In the genomic region with DNA sequence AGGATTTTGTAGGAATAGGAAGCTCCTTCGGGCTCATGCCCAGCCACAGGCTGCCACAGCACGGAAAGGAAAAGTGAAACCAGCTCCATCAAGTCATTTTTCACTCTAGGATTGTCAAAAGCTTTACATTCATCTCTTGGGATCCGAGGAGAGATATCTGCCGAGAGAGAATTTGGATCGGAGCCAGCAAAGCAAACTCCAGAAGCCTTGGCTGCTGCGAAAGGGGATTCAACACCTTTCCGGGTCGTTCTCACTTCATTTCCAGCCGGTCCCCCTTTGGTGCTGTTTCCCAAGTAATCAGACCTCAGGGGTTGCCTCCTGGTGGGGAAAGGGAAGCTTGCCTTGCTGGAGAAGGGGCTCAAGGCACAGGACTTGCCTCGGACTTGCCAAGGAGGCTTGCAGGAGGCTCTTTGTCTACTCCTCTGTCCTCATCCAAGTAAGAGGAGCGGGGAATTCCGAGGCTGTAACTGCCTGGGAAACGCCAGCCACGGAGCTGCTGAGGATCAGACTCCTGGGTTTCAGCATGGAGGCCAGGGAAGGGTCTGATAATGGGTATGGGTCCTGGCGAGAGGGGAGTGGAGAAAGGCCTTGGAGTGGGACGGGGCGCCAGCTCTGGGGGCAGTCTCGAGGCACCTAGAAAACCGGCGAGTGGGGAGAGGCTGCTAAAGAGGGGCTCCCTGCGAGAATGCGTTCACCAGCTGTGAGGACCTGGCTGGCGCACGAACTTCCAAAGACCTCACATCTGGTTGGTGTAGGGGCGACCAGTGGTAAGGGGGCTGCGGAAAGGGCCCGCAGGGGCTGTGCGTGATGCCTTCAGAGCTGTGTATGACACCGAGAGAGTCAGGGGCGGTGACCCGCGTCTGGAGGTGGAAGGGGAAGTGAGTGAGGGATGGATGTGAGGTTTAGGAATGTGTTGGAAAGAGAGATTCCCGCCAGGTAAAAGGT, we compare ENCODE assay signal across 8 cellular contexts. TPM values are rescaled to one million over a fixed set of nuclear protein-coding genes. Genes with fewer than 3 reads are reported as not detected.
DNase-seq lines count a peak whose midpoint lies in the region; ATAC-seq and TF ChIP-seq lines count a peak whose summit lies in the region.

No MANE protein-coding gene starts in this region.

- CTCF ChIA-PET in BJ (lab: Yijun Ruan, JAX) = interaction anchor here (0.8 to 1.4 kb wide), 5 partner anchors 37 to 90 kb away, joined by 3 to 5 read pairs (median 3); no protein-coding TSS in a partner anchor

- peak overlapping the region; percentile 59 for H3K4me3 ChIP-seq in BJ (ENCODE audit: low read depth, low read length)
- peak overlapping the region; percentile 86 to 93 for H3K4me3 ChIP-seq in duodenal mucosa (ENCODE audit: low read depth in 1 of 2, low read length in 2 of 2)
- peak overlapping the region; percentile 51 to 65 (median 63) for H3K4me3 ChIP-seq in right lobe of liver

- DNase-seq in BJ (ENCODE audit: low read depth) = no peak
- peak; percentile 51 for DNase-seq in HCEC 1CT
- DNase-seq in T-helper 17 cell = no peak
- DNase-seq in right lobe of liver = peak in 1 of 3 donors; percentile 33
- peak; percentile 15 for DNase-seq in stimulated activated naive CD8-positive, alpha-beta T cell treated with anti-CD3 and anti-CD28 coated beads, Interleukin-15, Interleukin-2, amounts not matched to agents 100 U/mL and 50 U/mL, for 24 hours
- DNase-seq in midbrain (lab: John Stamatoyannopoulos, UW) = no peak

- peak overlapping the region; percentile 79 to 91 for H3K9ac ChIP-seq in duodenal mucosa (ENCODE audit: low read depth in 1 of 2, low read length in 2 of 2)

- H3K27me3 Mint-ChIP-seq in T-helper 17 cell = peaks cover 30% of the 10 kb centered on the region

- peak overlapping the region; percentile 86 for H3K27ac Mint-ChIP-seq in T-helper 17 cell

- under 1% methylated on average over 30 of the region's 33 CpGs for WGBS in right lobe of liver (ENCODE audit: insufficient coverage, low coverage, low lambda C conversion rate, missing lambda C conversion rate)

- H3K4me1 ChIP-seq in duodenal mucosa (ENCODE audit: control insufficient read depth in 1 of 2, insufficient read depth in 2 of 2, low read length in 2 of 2) (peaks cover 0 to 11% of the 10 kb centered on the region in 2 donors), right lobe of liver (peaks cover 0 to 9% (median 0%) of the 10 kb centered on the region in 4 donors)

- TF ChIP-seq POLR2A in right lobe of liver (IDR thresholded peaks at IDR 0.05) = no peak

- H3K9me3 ChIP-seq in T-helper 17 cell (ENCODE audit: control insufficient read depth, low read length, poor library complexity, severe bottlenecking) = no peaks in the 10 kb centered on the region
- no peaks in the 10 kb centered on the region for H3K9me3 ChIP-seq in duodenal mucosa (ENCODE audit: control insufficient read depth in 1 of 2, low read length in 2 of 2)
- H3K9me3 ChIP-seq in right lobe of liver = no peaks in the 10 kb centered on the region

- H3K27me3 ChIP-seq in BJ (ENCODE audit: control insufficient read depth, insufficient read depth, low read length) (peaks cover 6% of the 10 kb centered on the region), duodenal mucosa (ENCODE audit: control insufficient read depth in 1 of 2, insufficient read depth in 2 of 2, low read length in 2 of 2) (no peaks in the 10 kb centered on the region), right lobe of liver (no peaks in the 10 kb centered on the region)

- H3K4me1 Mint-ChIP-seq in T-helper 17 cell = peaks cover 24% of the 10 kb centered on the region

- H3K36me3 ChIP-seq in BJ (ENCODE audit: control insufficient read depth, insufficient read depth, low read length) (no peaks in the 10 kb centered on the region), duodenal mucosa (ENCODE audit: control insufficient read depth in 1 of 2, insufficient read depth in 2 of 2, low read length in 2 of 2) (peaks cover 0 to 4% of the 10 kb centered on the region in 2 donors), right lobe of liver (no peaks in the 10 kb centered on the region)

- POLR2A ChIA-PET in BJ (lab: Charles Lee) = interaction anchor here (0.6 to 0.8 kb wide), 2 partner anchors 17 to 94 kb away, joined by 3 read pairs; no protein-coding TSS in a partner anchor

- TF ChIP-seq CTCF in BJ (IDR thresholded peaks at IDR 0.05; ENCODE audit: insufficient read depth, low read depth, low read length) = peak; percentile 26; the same call in 1 of the 2 replicates
- no peak for TF ChIP-seq CTCF in right lobe of liver (IDR thresholded peaks at IDR 0.05)

- peak overlapping the region; percentile 11 for H3K27ac ChIP-seq in duodenal mucosa (ENCODE audit: low read depth, low read length)
- H3K27ac ChIP-seq in right lobe of liver = peak overlapping the region in 2 of 3 donors; percentile 1 to 36

- ATAC-seq in T-helper 17 cell (peak; percentile 56), right lobe of liver (peak; percentile 55 to 60 (median 56)), HG03025 (IDR thresholded peaks at IDR 0.05; ENCODE audit: low FRiP score, unreplicated experiment) (no peak)
- no peak for ATAC-seq in stimulated activated naive CD8-positive, alpha-beta T cell treated with anti-CD3 and anti-CD28 coated beads, Interleukin-15, Interleukin-2, amounts not matched to agents 100 U/mL and 50 U/mL, for 24 hours

- H3K4me3 Mint-ChIP-seq in T-helper 17 cell = peak overlapping the region; percentile 100

- H3K36me3 Mint-ChIP-seq in T-helper 17 cell (ENCODE audit: low read depth) = peaks cover 4% of the 10 kb centered on the region

- intact Hi-C loops in right lobe of liver (cut with DNase I) = no loop called here

RNA-seq across cellular contexts. Expression of gene ETV7, which starts 0.7 kb away (rescaled TPM):
- polyA plus RNA-seq in BJ (2011; rRNA removed) = 1.4 and 1.8 TPM in 2 replicates
- polyA minus RNA-seq in BJ (2011; rRNA and poly(A)+ RNA removed) = 0.46 and 1.1 TPM in 2 replicates
- total RNA-seq in T-helper 17 cell (1 to 10 TPM in 1 of 2 donors, under 1 TPM in 1; 0.37 to 2.6 TPM), right lobe of liver (1 to 10 TPM in 1 of 6 experiments, under 1 TPM in 4, not detected in 1; 0.19 to 4.6 (median 0.55) TPM)

RNA-seq across cellular contexts. Expression of gene BNIP5, which starts 50.1 kb away (rescaled TPM):
- polyA plus RNA-seq in BJ (2011; rRNA removed) = not detected in 2 replicates
- polyA minus RNA-seq in BJ (2011; rRNA and poly(A)+ RNA removed) = not detected in 2 replicates
- total RNA-seq in T-helper 17 cell (not detected), right lobe of liver (not detected)

RNA-seq across cellular contexts. Expression of gene PXT1, which starts 55.9 kb away (rescaled TPM):
- polyA plus RNA-seq in BJ (2011; rRNA removed) = 0.04 TPM in 1 of 2 replicates, not detected in the other
- polyA minus RNA-seq in BJ (2011; rRNA and poly(A)+ RNA removed) = not detected in 2 replicates
- total RNA-seq in T-helper 17 cell (under 1 TPM; 0.30 to 0.60 TPM), right lobe of liver (under 1 TPM in 1 of 6 experiments, not detected in 5; 0.11 TPM)

RNA-seq across cellular contexts. Expression of gene KCTD20, which starts 56.0 kb away (rescaled TPM):
- polyA plus RNA-seq in BJ (2011; rRNA removed) = 123 and 154 TPM in 2 replicates
- 104 and 111 TPM in 2 replicates for polyA minus RNA-seq in BJ (2011; rRNA and poly(A)+ RNA removed)
- total RNA-seq in T-helper 17 cell = 10 to 100 TPM; 31.3 to 54.1 TPM
- 10 to 100 TPM; 24.8 to 48.8 (median 33.5) TPM for total RNA-seq in right lobe of liver

Comparison
In these comparisons a context has a peak if more than half of its experiments do, and no peak if none do; other contexts are left out.
1. DNase-seq: peak in HCEC 1CT (single experiment) and stimulated activated naive CD8-positive, alpha-beta T cell treated with anti-CD3 and anti-CD28 coated beads, Interleukin-15, Interleukin-2, amounts not matched to agents 100 U/mL and 50 U/mL, for 24 hours (single experiment); none in BJ (single experiment), T-helper 17 cell (0 of 3) and midbrain (single experiment).
2. ATAC-seq: peak in T-helper 17 cell (single experiment) and right lobe of liver (4 of 4); none in stimulated activated naive CD8-positive, alpha-beta T cell treated with anti-CD3 and anti-CD28 coated beads, Interleukin-15, Interleukin-2, amounts not matched to agents 100 U/mL and 50 U/mL, for 24 hours (single experiment) and HG03025 (single experiment).
3. Peak in every context shown above with its lines, with median percentiles within 50 percentile points of each other: H3K4me3 ChIP-seq.